In the genomic region with DNA sequence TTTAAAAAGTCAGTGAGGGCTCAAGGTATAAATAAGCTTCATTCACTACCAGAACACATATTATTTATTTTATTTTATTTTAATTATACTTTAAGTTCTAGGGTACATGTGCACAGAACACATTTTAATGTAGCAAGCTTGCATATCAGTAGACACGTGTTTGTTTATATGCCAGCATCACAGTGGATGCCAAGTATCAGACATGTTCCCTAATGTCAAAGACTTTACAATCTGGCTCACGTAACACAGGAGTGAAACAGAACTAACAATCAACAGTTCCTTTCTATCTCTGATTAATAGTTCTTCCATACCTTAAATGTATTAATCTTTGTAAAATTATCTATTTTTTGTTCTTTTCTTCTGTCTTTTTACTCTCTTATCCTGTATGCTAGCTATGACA, we compare ENCODE assay signal across 19 cellular contexts. TPM values are rescaled to one million over a fixed set of nuclear protein-coding genes. Genes with fewer than 3 reads are reported as not detected.
DNase-seq lines count a peak whose midpoint lies in the region; ATAC-seq and TF ChIP-seq lines count a peak whose summit lies in the region.
"Had no signal": no experiment of that assay in that cellular context is flagged by ENCODE, and none has a peak within 500 bp of the region (broad histone marks: within the 10 kb centered on the region; RNA-seq: fewer than 3 reads in every experiment).

No MANE protein-coding gene starts in this region.

- H3K27ac ChIP-seq in left ventricle myocardium inferior (replicated peaks): no peak overlapping the region
- H3K27ac ChIP-seq: 22Rv1; A549; BLaER1 treated with 17β-estradiol and CSF1 and Interleukin-3, amounts not matched to agents 10 nM and 100 nM; C4-2B had no signal

- DNase-seq in DMS 273 (lab: John Stamatoyannopoulos, UW; ENCODE audit: unreplicated experiment) (peak; percentile 12), DMS 273 treated with DMSO at 0.1 percent for 48 hours (lab: John Stamatoyannopoulos, UW) (no peak), Right ventricle myocardium superior (no peak), left ventricle myocardium inferior (no peak), LNCaP clone FGC (ENCODE audit: low read depth) (peak; percentile 40)
- DNase-seq: AML-193; Caco-2; Calu3; CD4-positive, alpha-beta T cell; CD8-positive, alpha-beta T cell; DMS79 treated with DMSO at 0.1 percent for 48 hours; GF-D8 had no signal

- TF ChIP-seq CTCF in left ventricle myocardium inferior (IDR thresholded peaks at IDR 0.05; ENCODE audit: borderline replicate concordance) (no peak), LNCaP clone FGC (IDR thresholded peaks at IDR 0.05; ENCODE audit: control insufficient read depth, extremely low read depth, insufficient read depth) (no peak)

- H3K4me1 ChIP-seq in left ventricle myocardium inferior: peaks cover 18% of the 10 kb centered on the region
- H3K4me1 ChIP-seq: A549, Caco-2 had no signal

- intact Hi-C loops in Right ventricle myocardium superior (cut with DNase I): no loop called here
- intact Hi-C loops in left ventricle myocardium inferior (cut with micrococcal nuclease): no loop called here

- H3K36me3 ChIP-seq in left ventricle myocardium inferior: no peaks in the 10 kb centered on the region
- H3K36me3 ChIP-seq: BLaER1 treated with 17β-estradiol and CSF1 and Interleukin-3, amounts not matched to agents 10 nM and 100 nM had no signal

- H3K27me3 ChIP-seq in left ventricle myocardium inferior (ENCODE audit: low read depth): no peaks in the 10 kb centered on the region
- H3K27me3 ChIP-seq: BLaER1 treated with 17β-estradiol and CSF1 and Interleukin-3, amounts not matched to agents 10 nM and 100 nM had no signal

- peak; percentile 59 for ATAC-seq in Right ventricle myocardium superior (ENCODE audit: poor library complexity)
- ATAC-seq in HG02852 (IDR thresholded peaks at IDR 0.05; ENCODE audit: unreplicated experiment): no peak
- ATAC-seq: A549; CD8-positive, alpha-beta T cell had no signal

- no peak overlapping the region for H3K4me3 ChIP-seq in left ventricle myocardium inferior
- H3K4me3 ChIP-seq in LNCaP clone FGC (ENCODE audit: low read depth, low read length): no peak overlapping the region
- H3K4me3 ChIP-seq: A549; BLaER1 treated with 17β-estradiol and CSF1 and Interleukin-3, amounts not matched to agents 10 nM and 100 nM had no signal

- no peaks in the 10 kb centered on the region for H3K9me3 ChIP-seq in left ventricle myocardium inferior (replicated peaks)
- H3K9me3 ChIP-seq: A549, Caco-2 had no signal

RNA-seq across cellular contexts. Expression of a gene that starts 23.3 kb away (rescaled TPM):
- 0.30 TPM for total RNA-seq in Right ventricle myocardium superior
- total RNA-seq in left ventricle myocardium inferior: 0.11 TPM
- total RNA-seq: A172; B cell; Caco-2; CD4-positive, alpha-beta T cell; CD8-positive, alpha-beta T cell had no signal

RNA-seq across cellular contexts. Expression of a gene that starts 54.2 kb away (rescaled TPM):
- total RNA-seq in Right ventricle myocardium superior: 339 TPM
- 416 TPM for total RNA-seq in left ventricle myocardium inferior

Comparison
In these comparisons a context has a peak if more than half of its experiments do, and no peak if none do; other contexts are left out.
1. DNase-seq: peak in DMS 273 (single experiment) and LNCaP clone FGC (single experiment); none in DMS 273 treated with DMSO at 0.1 percent for 48 hours (single experiment), Right ventricle myocardium superior (single experiment) and left ventricle myocardium inferior (single experiment).